1 cellular context compared by ENCODE assay signal in genomic region chr3:25674670-25675069, GRCh38.
TF ChIP-seq lines count a peak whose summit lies in the region.

No MANE protein-coding gene starts in this region.

TF ChIP-seq in K562, 482 proteins besides CTCF, POLR2A, EP300 and RAD21:
- TF ChIP-seq BMI1 (IDR thresholded peaks at IDR 0.05; ENCODE audit: low read length) (no peak), THRB (CRISPR knock-in tag; conservative IDR thresholded peaks at IDR 0.05) (no peak), HSF4 (CRISPR knock-in tag; IDR thresholded peaks at IDR 0.05; ENCODE audit: borderline replicate concordance) (no peak), ZNF224 (CRISPR knock-in tag; IDR thresholded peaks at IDR 0.05) (no peak), SMARCB1 (IDR thresholded peaks at IDR 0.05; ENCODE audit: insufficient read length, low read depth) (no peak), ZKSCAN1 (IDR thresholded peaks at IDR 0.05; ENCODE audit: low read depth, low read length) (no peak), POLR3G (IDR thresholded peaks at IDR 0.05; ENCODE audit: extremely low read depth, insufficient read length, insufficient replicate concordance) (no peak), ZHX1 (conservative IDR thresholded peaks at IDR 0.05; ENCODE audit: low read length) (no peak), PHF8 (IDR thresholded peaks at IDR 0.05; ENCODE audit: borderline replicate concordance, low read length) (no peak), HNRNPUL1 (IDR thresholded peaks at IDR 0.05; ENCODE audit: low read length) (no peak), PHB (CRISPR knock-in tag; IDR thresholded peaks at IDR 0.05) (no peak)
- TF ChIP-seq, protein P1, sequence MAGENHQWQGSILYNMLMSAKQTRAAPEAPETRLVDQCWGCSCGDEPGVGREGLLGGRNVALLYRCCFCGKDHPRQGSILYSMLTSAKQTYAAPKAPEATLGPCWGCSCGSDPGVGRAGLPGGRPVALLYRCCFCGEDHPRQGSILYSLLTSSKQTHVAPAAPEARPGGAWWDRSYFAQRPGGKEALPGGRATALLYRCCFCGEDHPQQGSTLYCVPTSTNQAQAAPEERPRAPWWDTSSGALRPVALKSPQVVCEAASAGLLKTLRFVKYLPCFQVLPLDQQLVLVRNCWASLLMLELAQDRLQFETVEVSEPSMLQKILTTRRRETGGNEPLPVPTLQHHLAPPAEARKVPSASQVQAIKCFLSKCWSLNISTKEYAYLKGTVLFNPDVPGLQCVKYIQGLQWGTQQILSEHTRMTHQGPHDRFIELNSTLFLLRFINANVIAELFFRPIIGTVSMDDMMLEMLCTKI (IDR thresholded peaks at IDR 0.05; ENCODE audit: partially characterized antibody), result no peak
